ENCODE assay signal across 19 cellular contexts in genomic region chr3:26064297-26064696, GRCh38.
"Had no signal": no experiment of that assay in that cellular context is flagged by ENCODE, and none has a peak within 500 bp of the region (broad histone marks: within the 10 kb centered on the region; RNA-seq: fewer than 3 reads in every experiment).

No MANE protein-coding gene starts in this region.

- ATAC-seq: mucosa of descending colon; naive thymus-derived CD4-positive, alpha-beta T cell; natural killer cell treated with Interleukin-12 subunit alpha and Interleukin-12 subunit beta and Interleukin-15 and Interleukin-18, amount 100 ng/mL, for 72 hours; right lobe of liver; stimulated activated memory B cell treated with anti-CD40 and anti-IgM and Interleukin-4, amounts not matched to agents 10 μg/mL and 1 μg/mL and 100 μg/mL, for 72 hours; stimulated activated naive CD8-positive, alpha-beta T cell treated with anti-CD3 and anti-CD28 coated beads, Interleukin-15, amount 100 ng/mL, for 72 hours had no signal

- DNase-seq: hypothalamus; immature natural killer cell; left ventricle myocardium inferior; midbrain; mucosa of descending colon; naive thymus-derived CD4-positive, alpha-beta T cell; ovary; right lobe of liver; stimulated activated CD4-positive, alpha-beta T cell treated with anti-CD3 and anti-CD28 coated beads, Interleukin-1b, Interleukin-23, amount 100 ng/mL, for 48 hours; stimulated activated CD4-positive, alpha-beta T cell treated with anti-CD3 and anti-CD28 coated beads, Interleukin-2, amount 100 ng/mL, for 48 hours; stimulated activated CD4-positive, alpha-beta T cell treated with anti-CD3 and anti-CD28 coated beads, Interleukin-4, amount 100 ng/mL, for 4 hours; stimulated activated CD8-positive, alpha-beta memory T cell treated with anti-CD3 and anti-CD28 coated beads, Interleukin-4, amount 100 ng/mL, for 48 hours; stimulated activated naive CD4-positive, alpha-beta T cell treated with Interleukin-2 at 50 U/mL for 16 hours; stimulated activated naive CD8-positive, alpha-beta T cell treated with anti-CD3 and anti-CD28 coated beads, Interleukin-15, amount 100 ng/mL, for 72 hours; substantia nigra; uterus had no signal

- FAIRE-seq: islet of Langerhans had no signal
